In genomic region chr21:45541221-45542039, GRCh38 we compare ENCODE assay signal across 8 cellular contexts. TPM values are rescaled to one million over a fixed set of nuclear protein-coding genes. Genes with fewer than 3 reads are reported as not detected.
DNase-seq lines count a peak whose midpoint lies in the region; ATAC-seq and TF ChIP-seq lines count a peak whose summit lies in the region.

No MANE protein-coding gene starts in this region.

- H3K4me2 ChIP-seq in PC-3 (ENCODE audit: low read length) = peak overlapping the region; percentile 96
- peak overlapping the region; percentile 51 for H3K4me2 ChIP-seq in neural cell (ENCODE audit: low read length)

- H3K36me3 ChIP-seq in GM06990 (ENCODE audit: control insufficient read depth, insufficient read depth, low read length) (no peaks in the 10 kb centered on the region; the same call in 1 of the 2 replicates), PC-3 (ENCODE audit: low read depth, low read length) (no peaks in the 10 kb centered on the region), neural cell (ENCODE audit: insufficient read depth, low read length) (no peaks in the 10 kb centered on the region), subcutaneous abdominal adipose tissue (ENCODE audit: control insufficient read depth in 5 of 5, insufficient read depth in 5 of 5, low read length in 5 of 5) (no peaks in the 10 kb centered on the region)

- H3K27me3 ChIP-seq in GM06990 (replicated peaks; ENCODE audit: control insufficient read depth, insufficient read depth, low read length) (no peaks in the 10 kb centered on the region), PC-3 (ENCODE audit: low read length) (no peaks in the 10 kb centered on the region), neural cell (ENCODE audit: insufficient read depth, low read depth, low read length) (no peaks in the 10 kb centered on the region), subcutaneous abdominal adipose tissue (ENCODE audit: control insufficient read depth in 5 of 5, insufficient read depth in 4 of 5, low read length in 5 of 5) (no peaks in the 10 kb centered on the region)

- peak overlapping the region; percentile 66 for H3K4me3 ChIP-seq in GM06990 (replicated peaks; ENCODE audit: low read depth, low read length)
- H3K4me3 ChIP-seq in PC-3 (ENCODE audit: low read length) = peak overlapping the region; percentile 72
- peak overlapping the region; percentile 58 for H3K4me3 ChIP-seq in fibroblast of villous mesenchyme (ENCODE audit: low read depth, low read length)
- peak overlapping the region; percentile 84 for H3K4me3 ChIP-seq in neural cell (ENCODE audit: low read length)
- H3K4me3 ChIP-seq in subcutaneous abdominal adipose tissue (ENCODE audit: low read depth in 1 of 5, low read length in 5 of 5) = peak overlapping the region in 4 of 5 donors; percentile 46 to 58 (median 48)

- intact Hi-C loops in PC-3 (cut with micrococcal nuclease) = no loop called here

- no peak for TF ChIP-seq CTCF in GM06990 (IDR thresholded peaks at IDR 0.05; ENCODE audit: insufficient read depth, low read length, poor library complexity, severe bottlenecking)
- TF ChIP-seq CTCF in PC-3 (conservative IDR thresholded peaks at IDR 0.05; ENCODE audit: low read depth, low read length) = no peak
- no peak for TF ChIP-seq CTCF in fibroblast of villous mesenchyme (IDR thresholded peaks at IDR 0.05; ENCODE audit: insufficient read depth, low read depth, low read length)
- TF ChIP-seq CTCF in neural cell (IDR thresholded peaks at IDR 0.05; ENCODE audit: poor library complexity, severe bottlenecking) = no peak

- CTCF ChIA-PET in PC-3 (lab: Charles Lee) = no interaction called here

- H3K9me2 ChIP-seq in PC-3 (replicated peaks; ENCODE audit: low read length) = no peaks in the 10 kb centered on the region
- no peaks in the 10 kb centered on the region for H3K9me2 ChIP-seq in neural cell (ENCODE audit: insufficient read depth, low read length)

- H3K27ac ChIP-seq in PC-3 (ENCODE audit: low read length) (peak overlapping the region; percentile 38), neural cell (ENCODE audit: low read length) (no peak overlapping the region), subcutaneous abdominal adipose tissue (ENCODE audit: low read depth, low read length) (peak overlapping the region; percentile 62)

- no peak for TF ChIP-seq RAD21 in neural cell (conservative IDR thresholded peaks at IDR 0.05)

- peak overlapping the region; percentile 51 for H2AFZ ChIP-seq in PC-3 (ENCODE audit: low read length)
- no peak overlapping the region for H2AFZ ChIP-seq in neural cell (ENCODE audit: low read depth, low read length)

- no peaks in the 10 kb centered on the region for H3K9me3 ChIP-seq in PC-3 (ENCODE audit: low read length)
- no peaks in the 10 kb centered on the region for H3K9me3 ChIP-seq in neural cell (ENCODE audit: low read length)
- no peaks in the 10 kb centered on the region for H3K9me3 ChIP-seq in subcutaneous abdominal adipose tissue (ENCODE audit: control insufficient read depth in 5 of 5, low read length in 5 of 5)

- H3K79me2 ChIP-seq in PC-3 (ENCODE audit: low read length) (peaks cover 42% of the 10 kb centered on the region), neural cell (replicated peaks; ENCODE audit: insufficient read depth, low read length) (no peaks in the 10 kb centered on the region)

- POLR2A ChIA-PET in PC-3 (lab: Charles Lee; ENCODE audit: unreplicated experiment) = no interaction called here

- H3K4me1 ChIP-seq in PC-3 (ENCODE audit: insufficient read depth, low read length) (peaks cover 17% of the 10 kb centered on the region; the same call in 1 of the 2 replicates), subcutaneous abdominal adipose tissue (ENCODE audit: control insufficient read depth in 5 of 5, insufficient read depth in 5 of 5, low read length in 5 of 5) (peaks cover 2 to 40% (median 27%) of the 10 kb centered on the region in 5 donors)

- no peak for TF ChIP-seq EP300 in neural cell (conservative IDR thresholded peaks at IDR 0.05; ENCODE audit: poor library complexity, severe bottlenecking)

- H3K9ac ChIP-seq in PC-3 (ENCODE audit: low read length) (peak overlapping the region; percentile 87), neural cell (ENCODE audit: low read length) (peak overlapping the region; percentile 51), subcutaneous abdominal adipose tissue (ENCODE audit: low read length in 5 of 5) (peak overlapping the region in 1 of 5 donors; percentile 49)

- DNase-seq in GM06990 (ENCODE audit: extremely low read depth, insufficient read length) = peak; percentile 79
- peak; percentile 74 for DNase-seq in PC-3
- DNase-seq in activated T-helper 1 cell treated with anti-CD3 and anti-CD28 coated beads, Interleukin-2, amount 50 U/mL, for 16 hours (ENCODE audit: low read depth in 1 of 2, low spot score in 1 of 2) = peak; percentile 48 to 66
- peak; percentile 36 for DNase-seq in fibroblast of villous mesenchyme (ENCODE audit: low read depth)
- DNase-seq in SHP77 treated with DMSO at 0.1 percent for 48 hours (lab: John Stamatoyannopoulos, UW) = no peak

- H3F3A ChIP-seq in PC-3 (ENCODE audit: low read length, unreplicated experiment) (no peaks in the 10 kb centered on the region), neural cell (ENCODE audit: insufficient read depth, low read length, poor library complexity, severe bottlenecking) (no peaks in the 10 kb centered on the region)

- BruUV-seq in PC-3 (replicated peaks; lab: Mats Ljungman, UMichigan) = TSS peak; percentile 65

- peak; percentile 55 for ATAC-seq in HG03108 (IDR thresholded peaks at IDR 0.05; ENCODE audit: unreplicated experiment)
- ATAC-seq in PC-3 = peak; percentile 83

- 0 out of 2 replicates have a peak, but pooled peaks cover 3% of the 10 kb centered on the region for H4K20me1 ChIP-seq in PC-3 (ENCODE audit: low read length)
- no peaks in the 10 kb centered on the region for H4K20me1 ChIP-seq in neural cell (ENCODE audit: insufficient read depth)

TF ChIP-seq in neural cell, 6 proteins besides CTCF, POLR2A, EP300 and RAD21:
- TF ChIP-seq EZH2 (IDR thresholded peaks at IDR 0.05; ENCODE audit: borderline replicate concordance, insufficient read depth, low read length, poor library complexity, severe bottlenecking) (no peak), TAF1 (IDR thresholded peaks at IDR 0.05; ENCODE audit: low read depth) (no peak), REST (IDR thresholded peaks at IDR 0.05; ENCODE audit: borderline replicate concordance) (no peak), SMC3 (conservative IDR thresholded peaks at IDR 0.05; ENCODE audit: poor library complexity) (no peak), POLR2AphosphoS5 (IDR thresholded peaks at IDR 0.05) (no peak), MXI1 (conservative IDR thresholded peaks at IDR 0.05; ENCODE audit: poor library complexity, severe bottlenecking) (peak; percentile 76)

RNA-seq across cellular contexts. Expression of gene SLC19A1, which starts 0.8 kb away (rescaled TPM):
- total RNA-seq in PC-3 (2014; rRNA removed) = 54.2 and 66.6 TPM in 2 replicates
- total RNA-seq in fibroblast of villous mesenchyme = 4.8 and 6.5 TPM in 2 replicates
- polyA plus RNA-seq in neural cell = 2.9 and 5.6 TPM in 2 replicates
- 9.7 and 10.2 TPM in 2 replicates for polyA minus RNA-seq in neural cell
